1 cellular context compared by ENCODE assay signal in the genomic region with DNA sequence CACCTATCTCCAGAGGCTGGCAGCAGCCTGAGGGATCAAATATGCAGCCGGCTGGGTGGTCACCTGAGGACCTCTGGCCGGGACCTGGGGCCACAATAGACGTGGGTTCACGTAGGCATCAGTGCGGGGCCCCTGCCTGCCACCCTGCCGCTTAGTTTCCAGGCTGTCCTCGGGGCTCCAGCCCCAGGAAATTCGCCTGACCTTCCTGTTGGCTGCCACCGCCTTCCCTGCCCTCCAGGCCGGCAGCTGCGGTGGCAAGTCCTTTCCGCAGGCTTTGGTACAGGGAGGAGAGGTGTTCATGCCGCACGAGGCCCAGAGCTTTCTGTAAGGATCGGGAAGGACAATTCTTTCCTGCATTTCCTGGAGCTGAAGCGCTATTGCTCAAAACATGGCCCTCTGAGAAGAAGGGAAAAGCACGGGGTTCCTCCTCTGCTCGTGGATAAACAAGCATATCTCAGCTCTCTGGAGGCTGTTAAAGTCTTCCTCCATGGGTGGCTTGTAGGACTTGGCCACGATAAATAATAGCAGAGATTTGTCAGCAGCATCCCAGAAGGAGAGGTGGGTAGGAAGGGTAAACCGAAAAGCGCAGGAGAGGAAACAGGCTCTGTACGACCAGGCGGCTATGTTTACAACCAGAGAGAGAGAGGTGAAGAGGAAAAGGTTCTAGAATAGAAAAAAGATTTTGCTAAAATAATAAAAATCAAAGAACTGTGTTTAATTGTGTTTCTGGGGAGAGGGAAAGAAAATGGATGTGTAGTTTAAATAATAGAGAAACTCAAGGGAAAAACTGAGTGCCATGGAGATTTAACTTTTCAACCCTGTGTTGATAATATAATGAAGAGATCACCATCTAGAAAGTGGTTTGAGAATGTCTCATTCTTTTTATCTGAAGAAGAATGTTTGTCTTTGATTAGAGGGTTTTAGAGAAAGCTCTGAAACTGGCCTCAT.
TF ChIP-seq lines count a peak whose summit lies in the region.

No MANE protein-coding gene starts in this region.

TF ChIP-seq in H1, 55 proteins besides CTCF, POLR2A, EP300 and RAD21:
- TF ChIP-seq TEAD4 (IDR thresholded peaks at IDR 0.05; ENCODE audit: low read depth, low read length) (no peak), BCL11A (IDR thresholded peaks at IDR 0.05; ENCODE audit: low read depth in 2 of 2, low read length in 2 of 2) (no peak), KDM4A (IDR thresholded peaks at IDR 0.05; ENCODE audit: low read depth, low read length, severe bottlenecking) (no peak), TBP (IDR thresholded peaks at IDR 0.05; ENCODE audit: low read depth, low read length) (no peak), CBX5 (IDR thresholded peaks at IDR 0.05; ENCODE audit: low read depth, low read length) (no peak), POU5F1 (IDR thresholded peaks at IDR 0.05; ENCODE audit: low read depth, low read length) (no peak), POLR2AphosphoS5 (IDR thresholded peaks at IDR 0.05; ENCODE audit: low read depth, low read length) (no peak), GABPA (IDR thresholded peaks at IDR 0.05; ENCODE audit: borderline replicate concordance, insufficient read depth, low read length) (no peak), FOSL1 (IDR thresholded peaks at IDR 0.05; ENCODE audit: insufficient read depth, low read depth, low read length) (no peak), EGR1 (IDR thresholded peaks at IDR 0.05; ENCODE audit: borderline replicate concordance, low read depth, low read length) (no peak), PHF8 (conservative IDR thresholded peaks at IDR 0.05; ENCODE audit: low read depth, low read length) (no peak), SAP30 (IDR thresholded peaks at IDR 0.05; ENCODE audit: insufficient read depth, insufficient replicate concordance, low read length) (no peak), RBBP5 (IDR thresholded peaks at IDR 0.05; ENCODE audit: borderline replicate concordance, low read depth, low read length) (no peak)
- TF ChIP-seq, protein P1, sequence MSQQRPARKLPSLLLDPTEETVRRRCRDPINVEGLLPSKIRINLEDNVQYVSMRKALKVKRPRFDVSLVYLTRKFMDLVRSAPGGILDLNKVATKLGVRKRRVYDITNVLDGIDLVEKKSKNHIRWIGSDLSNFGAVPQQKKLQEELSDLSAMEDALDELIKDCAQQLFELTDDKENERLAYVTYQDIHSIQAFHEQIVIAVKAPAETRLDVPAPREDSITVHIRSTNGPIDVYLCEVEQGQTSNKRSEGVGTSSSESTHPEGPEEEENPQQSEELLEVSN (IDR thresholded peaks at IDR 0.05), result no peak
- TF ChIP-seq, protein P2, sequence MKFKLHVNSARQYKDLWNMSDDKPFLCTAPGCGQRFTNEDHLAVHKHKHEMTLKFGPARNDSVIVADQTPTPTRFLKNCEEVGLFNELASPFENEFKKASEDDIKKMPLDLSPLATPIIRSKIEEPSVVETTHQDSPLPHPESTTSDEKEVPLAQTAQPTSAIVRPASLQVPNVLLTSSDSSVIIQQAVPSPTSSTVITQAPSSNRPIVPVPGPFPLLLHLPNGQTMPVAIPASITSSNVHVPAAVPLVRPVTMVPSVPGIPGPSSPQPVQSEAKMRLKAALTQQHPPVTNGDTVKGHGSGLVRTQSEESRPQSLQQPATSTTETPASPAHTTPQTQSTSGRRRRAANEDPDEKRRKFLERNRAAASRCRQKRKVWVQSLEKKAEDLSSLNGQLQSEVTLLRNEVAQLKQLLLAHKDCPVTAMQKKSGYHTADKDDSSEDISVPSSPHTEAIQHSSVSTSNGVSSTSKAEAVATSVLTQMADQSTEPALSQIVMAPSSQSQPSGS (IDR thresholded peaks at IDR 0.05; ENCODE audit: low read length), result no peak
- TF ChIP-seq, protein P3, sequence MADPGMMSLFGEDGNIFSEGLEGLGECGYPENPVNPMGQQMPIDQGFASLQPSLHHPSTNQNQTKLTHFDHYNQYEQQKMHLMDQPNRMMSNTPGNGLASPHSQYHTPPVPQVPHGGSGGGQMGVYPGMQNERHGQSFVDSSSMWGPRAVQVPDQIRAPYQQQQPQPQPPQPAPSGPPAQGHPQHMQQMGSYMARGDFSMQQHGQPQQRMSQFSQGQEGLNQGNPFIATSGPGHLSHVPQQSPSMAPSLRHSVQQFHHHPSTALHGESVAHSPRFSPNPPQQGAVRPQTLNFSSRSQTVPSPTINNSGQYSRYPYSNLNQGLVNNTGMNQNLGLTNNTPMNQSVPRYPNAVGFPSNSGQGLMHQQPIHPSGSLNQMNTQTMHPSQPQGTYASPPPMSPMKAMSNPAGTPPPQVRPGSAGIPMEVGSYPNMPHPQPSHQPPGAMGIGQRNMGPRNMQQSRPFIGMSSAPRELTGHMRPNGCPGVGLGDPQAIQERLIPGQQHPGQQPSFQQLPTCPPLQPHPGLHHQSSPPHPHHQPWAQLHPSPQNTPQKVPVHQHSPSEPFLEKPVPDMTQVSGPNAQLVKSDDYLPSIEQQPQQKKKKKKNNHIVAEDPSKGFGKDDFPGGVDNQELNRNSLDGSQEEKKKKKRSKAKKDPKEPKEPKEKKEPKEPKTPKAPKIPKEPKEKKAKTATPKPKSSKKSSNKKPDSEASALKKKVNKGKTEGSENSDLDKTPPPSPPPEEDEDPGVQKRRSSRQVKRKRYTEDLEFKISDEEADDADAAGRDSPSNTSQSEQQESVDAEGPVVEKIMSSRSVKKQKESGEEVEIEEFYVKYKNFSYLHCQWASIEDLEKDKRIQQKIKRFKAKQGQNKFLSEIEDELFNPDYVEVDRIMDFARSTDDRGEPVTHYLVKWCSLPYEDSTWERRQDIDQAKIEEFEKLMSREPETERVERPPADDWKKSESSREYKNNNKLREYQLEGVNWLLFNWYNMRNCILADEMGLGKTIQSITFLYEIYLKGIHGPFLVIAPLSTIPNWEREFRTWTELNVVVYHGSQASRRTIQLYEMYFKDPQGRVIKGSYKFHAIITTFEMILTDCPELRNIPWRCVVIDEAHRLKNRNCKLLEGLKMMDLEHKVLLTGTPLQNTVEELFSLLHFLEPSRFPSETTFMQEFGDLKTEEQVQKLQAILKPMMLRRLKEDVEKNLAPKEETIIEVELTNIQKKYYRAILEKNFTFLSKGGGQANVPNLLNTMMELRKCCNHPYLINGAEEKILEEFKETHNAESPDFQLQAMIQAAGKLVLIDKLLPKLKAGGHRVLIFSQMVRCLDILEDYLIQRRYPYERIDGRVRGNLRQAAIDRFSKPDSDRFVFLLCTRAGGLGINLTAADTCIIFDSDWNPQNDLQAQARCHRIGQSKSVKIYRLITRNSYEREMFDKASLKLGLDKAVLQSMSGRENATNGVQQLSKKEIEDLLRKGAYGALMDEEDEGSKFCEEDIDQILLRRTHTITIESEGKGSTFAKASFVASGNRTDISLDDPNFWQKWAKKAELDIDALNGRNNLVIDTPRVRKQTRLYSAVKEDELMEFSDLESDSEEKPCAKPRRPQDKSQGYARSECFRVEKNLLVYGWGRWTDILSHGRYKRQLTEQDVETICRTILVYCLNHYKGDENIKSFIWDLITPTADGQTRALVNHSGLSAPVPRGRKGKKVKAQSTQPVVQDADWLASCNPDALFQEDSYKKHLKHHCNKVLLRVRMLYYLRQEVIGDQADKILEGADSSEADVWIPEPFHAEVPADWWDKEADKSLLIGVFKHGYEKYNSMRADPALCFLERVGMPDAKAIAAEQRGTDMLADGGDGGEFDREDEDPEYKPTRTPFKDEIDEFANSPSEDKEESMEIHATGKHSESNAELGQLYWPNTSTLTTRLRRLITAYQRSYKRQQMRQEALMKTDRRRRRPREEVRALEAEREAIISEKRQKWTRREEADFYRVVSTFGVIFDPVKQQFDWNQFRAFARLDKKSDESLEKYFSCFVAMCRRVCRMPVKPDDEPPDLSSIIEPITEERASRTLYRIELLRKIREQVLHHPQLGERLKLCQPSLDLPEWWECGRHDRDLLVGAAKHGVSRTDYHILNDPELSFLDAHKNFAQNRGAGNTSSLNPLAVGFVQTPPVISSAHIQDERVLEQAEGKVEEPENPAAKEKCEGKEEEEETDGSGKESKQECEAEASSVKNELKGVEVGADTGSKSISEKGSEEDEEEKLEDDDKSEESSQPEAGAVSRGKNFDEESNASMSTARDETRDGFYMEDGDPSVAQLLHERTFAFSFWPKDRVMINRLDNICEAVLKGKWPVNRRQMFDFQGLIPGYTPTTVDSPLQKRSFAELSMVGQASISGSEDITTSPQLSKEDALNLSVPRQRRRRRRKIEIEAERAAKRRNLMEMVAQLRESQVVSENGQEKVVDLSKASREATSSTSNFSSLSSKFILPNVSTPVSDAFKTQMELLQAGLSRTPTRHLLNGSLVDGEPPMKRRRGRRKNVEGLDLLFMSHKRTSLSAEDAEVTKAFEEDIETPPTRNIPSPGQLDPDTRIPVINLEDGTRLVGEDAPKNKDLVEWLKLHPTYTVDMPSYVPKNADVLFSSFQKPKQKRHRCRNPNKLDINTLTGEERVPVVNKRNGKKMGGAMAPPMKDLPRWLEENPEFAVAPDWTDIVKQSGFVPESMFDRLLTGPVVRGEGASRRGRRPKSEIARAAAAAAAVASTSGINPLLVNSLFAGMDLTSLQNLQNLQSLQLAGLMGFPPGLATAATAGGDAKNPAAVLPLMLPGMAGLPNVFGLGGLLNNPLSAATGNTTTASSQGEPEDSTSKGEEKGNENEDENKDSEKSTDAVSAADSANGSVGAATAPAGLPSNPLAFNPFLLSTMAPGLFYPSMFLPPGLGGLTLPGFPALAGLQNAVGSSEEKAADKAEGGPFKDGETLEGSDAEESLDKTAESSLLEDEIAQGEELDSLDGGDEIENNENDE (IDR thresholded peaks at IDR 0.05; ENCODE audit: insufficient replicate concordance, low read length), result no peak
- TF ChIP-seq, protein P4, sequence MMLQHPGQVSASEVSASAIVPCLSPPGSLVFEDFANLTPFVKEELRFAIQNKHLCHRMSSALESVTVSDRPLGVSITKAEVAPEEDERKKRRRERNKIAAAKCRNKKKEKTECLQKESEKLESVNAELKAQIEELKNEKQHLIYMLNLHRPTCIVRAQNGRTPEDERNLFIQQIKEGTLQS (IDR thresholded peaks at IDR 0.05; ENCODE audit: insufficient read depth, low read depth, low read length), result no peak
- TF ChIP-seq, protein P5, sequence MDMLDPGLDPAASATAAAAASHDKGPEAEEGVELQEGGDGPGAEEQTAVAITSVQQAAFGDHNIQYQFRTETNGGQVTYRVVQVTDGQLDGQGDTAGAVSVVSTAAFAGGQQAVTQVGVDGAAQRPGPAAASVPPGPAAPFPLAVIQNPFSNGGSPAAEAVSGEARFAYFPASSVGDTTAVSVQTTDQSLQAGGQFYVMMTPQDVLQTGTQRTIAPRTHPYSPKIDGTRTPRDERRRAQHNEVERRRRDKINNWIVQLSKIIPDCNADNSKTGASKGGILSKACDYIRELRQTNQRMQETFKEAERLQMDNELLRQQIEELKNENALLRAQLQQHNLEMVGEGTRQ (IDR thresholded peaks at IDR 0.05; ENCODE audit: low read length), result no peak
TF ChIP-seq in H1: peak in this region for 0.
